Comparison of ENCODE assay signal across 17 cellular contexts in the genomic region with DNA sequence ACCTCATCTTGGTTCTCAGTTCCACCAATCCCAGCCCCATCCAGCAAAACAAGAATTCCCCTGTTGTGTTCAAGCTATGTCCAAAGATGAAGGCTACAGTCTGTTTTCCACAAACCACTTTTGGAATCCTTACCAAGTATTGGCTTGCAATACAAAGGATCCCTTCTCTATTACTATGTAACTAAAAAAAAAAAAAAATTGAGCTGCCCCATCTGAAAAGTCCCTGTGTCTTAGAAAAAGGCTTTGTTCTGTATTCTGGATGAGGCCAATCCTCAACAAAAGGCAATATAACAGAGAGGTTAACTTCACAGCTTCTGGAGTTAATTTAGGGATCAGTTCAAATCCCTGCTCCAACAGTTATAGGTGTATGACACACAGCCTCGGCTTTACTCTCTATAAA.
"Had no signal": no experiment of that assay in that cellular context is flagged by ENCODE, and none has a peak within 500 bp of the region (broad histone marks: within the 10 kb centered on the region; RNA-seq: fewer than 3 reads in every experiment).

No MANE protein-coding gene starts in this region.

- ATAC-seq: gastroesophageal sphincter, left ventricle myocardium superior had no signal

- H3K27me3 ChIP-seq: gastroesophageal sphincter, right atrium auricular region, tibial artery had no signal

- H3K36me3 Mint-ChIP-seq: stimulated activated effector memory CD8-positive, alpha-beta T cell treated with anti-CD3 and anti-CD28 coated beads, Interleukin-12 subunit alpha, Interleukin-12 subunit beta, amount 100 ng/mL, for 72 hours had no signal

- H3K36me3 ChIP-seq: gastroesophageal sphincter, right atrium auricular region, tibial artery had no signal

- H3K4me2 ChIP-seq: SK-N-SH had no signal

- H3K9ac ChIP-seq: SK-N-SH had no signal

- H3K4me3 Mint-ChIP-seq: activated CD4-positive, alpha-beta T cell treated with anti-CD3 and anti-CD28 coated beads, Interleukin-2, amount 10 ng/mL, durations not matched to agents 24 days and 14 days; activated CD8-positive, alpha-beta T cell treated with anti-CD3 and anti-CD28 coated beads for 36 hours; activated naive CD4-positive, alpha-beta T cell treated with anti-CD3 and anti-CD28 coated beads for 36 hours; stimulated activated effector memory CD8-positive, alpha-beta T cell treated with anti-CD3 and anti-CD28 coated beads, Interleukin-12 subunit alpha, Interleukin-12 subunit beta, amount 100 ng/mL, for 72 hours had no signal

- H3K27ac ChIP-seq: gastroesophageal sphincter, right atrium auricular region, tibial artery had no signal

- DNase-seq: activated CD4-positive, alpha-beta T cell treated with anti-CD3 and anti-CD28 coated beads, Interleukin-2, amount 10 ng/mL, durations not matched to agents 24 days and 14 days; activated T-cell treated with anti-CD3 and anti-CD28 coated beads, Interleukin-2, amount 50 U/mL, for 1 hour; cerebellar nuclear complex; cortex of kidney; erythroblast; left ventricle myocardium superior; mesenchymal stem cell; SK-N-SH; small intestine; stimulated activated CD4-positive, alpha-beta T cell treated with anti-CD3 and anti-CD28 coated beads, Interleukin-4, amount 100 ng/mL, for 24 hours; T-helper 9 cell; tibial artery had no signal

- H3K27ac Mint-ChIP-seq: activated CD4-positive, alpha-beta T cell treated with anti-CD3 and anti-CD28 coated beads, Interleukin-2, amount 10 ng/mL, durations not matched to agents 24 days and 14 days; activated CD8-positive, alpha-beta T cell treated with anti-CD3 and anti-CD28 coated beads for 36 hours; activated naive CD4-positive, alpha-beta T cell treated with anti-CD3 and anti-CD28 coated beads for 36 hours; stimulated activated effector memory CD8-positive, alpha-beta T cell treated with anti-CD3 and anti-CD28 coated beads, Interleukin-12 subunit alpha, Interleukin-12 subunit beta, amount 100 ng/mL, for 72 hours had no signal

- H3K9me3 ChIP-seq: gastroesophageal sphincter, right atrium auricular region, SK-N-SH, tibial artery had no signal

- H3K4me3 ChIP-seq: gastroesophageal sphincter, right atrium auricular region, tibial artery had no signal

- H3K9me3 Mint-ChIP-seq: activated CD4-positive, alpha-beta T cell treated with anti-CD3 and anti-CD28 coated beads, Interleukin-2, amount 10 ng/mL, durations not matched to agents 24 days and 14 days; activated CD8-positive, alpha-beta T cell treated with anti-CD3 and anti-CD28 coated beads for 36 hours; activated naive CD4-positive, alpha-beta T cell treated with anti-CD3 and anti-CD28 coated beads for 36 hours; stimulated activated effector memory CD8-positive, alpha-beta T cell treated with anti-CD3 and anti-CD28 coated beads, Interleukin-12 subunit alpha, Interleukin-12 subunit beta, amount 100 ng/mL, for 72 hours had no signal
